In the genomic region with DNA sequence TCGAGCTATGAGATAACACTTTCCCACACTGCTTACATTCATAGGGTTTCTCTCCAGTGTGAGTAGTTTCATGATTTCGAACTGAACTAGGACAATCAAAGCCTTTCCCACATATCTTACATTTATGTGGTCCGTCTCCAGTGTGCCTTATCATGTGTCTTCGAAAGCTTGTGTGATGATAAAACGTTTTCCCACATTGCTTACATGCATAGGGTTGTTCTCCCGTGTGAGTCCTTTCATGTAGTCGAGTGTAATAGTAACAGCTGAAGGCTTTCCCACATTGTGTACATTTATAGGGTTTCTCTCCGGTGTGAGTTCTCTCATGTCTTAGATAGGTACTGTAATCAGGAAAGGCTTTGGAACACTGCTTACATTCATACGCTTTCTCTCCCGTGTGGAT, we compare ENCODE assay signal across 1 cellular context.
TF ChIP-seq lines count a peak whose summit lies in the region.

No MANE protein-coding gene starts in this region.

TF ChIP-seq in H1, 55 proteins besides CTCF, POLR2A, EP300 and RAD21:
- TF ChIP-seq KDM4A (IDR thresholded peaks at IDR 0.05; ENCODE audit: low read depth, low read length, severe bottlenecking) (no peak), CTBP2 (IDR thresholded peaks at IDR 0.05; ENCODE audit: borderline replicate concordance, insufficient read depth, insufficient read length, low read length) (no peak), ZNF274 (IDR thresholded peaks at IDR 0.05; ENCODE audit: borderline replicate concordance, extremely low read depth, low read length) (peak; percentile 55; the same call in 1 of the 2 replicates), MAFK (IDR thresholded peaks at IDR 0.05; ENCODE audit: low read depth, low read length) (no peak), KDM1A (IDR thresholded peaks at IDR 0.05; ENCODE audit: borderline replicate concordance, low read length) (no peak)
